ENCODE assay signal across 8 cellular contexts in genomic region chr11:65615229-65615949, GRCh38. TPM values are rescaled to one million over a fixed set of nuclear protein-coding genes. Genes with fewer than 3 reads are reported as not detected.
A peak's percentile ranks its signal among the peaks of the same experiment; 100 is the strongest.
DNase-seq lines count a peak whose midpoint lies in the region; TF ChIP-seq lines count a peak whose summit lies in the region.

Gene PCNX3 (plus strand): TSS chr11:65615776. CDS start chr11:65616312, 536 bp downstream.

- H3K27me3 ChIP-seq in neuron (ENCODE audit: insufficient read depth, low read length): no peaks in the 10 kb centered on the region
- H3K27me3 ChIP-seq in subcutaneous abdominal adipose tissue (ENCODE audit: control insufficient read depth in 5 of 5, insufficient read depth in 4 of 5, low read length in 5 of 5): no peaks in the 10 kb centered on the region

- peak; percentile 100 for DNase-seq in GF-D8 (lab: John Stamatoyannopoulos, UW)
- peak; percentile 100 for DNase-seq in HFF-Myc (ENCODE audit: extremely low read depth, low read depth)
- peak; percentile 100 for DNase-seq in NAMALWA (ENCODE audit: low spot score)
- DNase-seq in SK-N-DZ (ENCODE audit: low spot score): peak; percentile 100
- peak; percentile 100 for DNase-seq in activated naive CD4-positive, alpha-beta T cell treated with anti-CD3 and anti-CD28 coated beads for 36 hours
- DNase-seq in foreskin melanocyte: peak; percentile 100

- H3K9ac ChIP-seq in subcutaneous abdominal adipose tissue (ENCODE audit: low read length in 5 of 5): peak within 1 kb of the TSS; percentile 82 to 90 (median 88)

- peaks cover 54% of the 10 kb centered on the region for H3K4me1 Mint-ChIP-seq in activated naive CD4-positive, alpha-beta T cell treated with anti-CD3 and anti-CD28 coated beads for 36 hours (ENCODE audit: low read depth)

- H3K9me3 ChIP-seq in neuron (ENCODE audit: low read length) (no peaks in the 10 kb centered on the region), subcutaneous abdominal adipose tissue (ENCODE audit: control insufficient read depth in 5 of 5, low read length in 5 of 5) (no peaks in the 10 kb centered on the region)

- H3K4me3 Mint-ChIP-seq in activated naive CD4-positive, alpha-beta T cell treated with anti-CD3 and anti-CD28 coated beads for 36 hours: peak within 1 kb of the TSS; percentile 95

- no peaks in the 10 kb centered on the region for H3K27me3 Mint-ChIP-seq in activated naive CD4-positive, alpha-beta T cell treated with anti-CD3 and anti-CD28 coated beads for 36 hours (ENCODE audit: low read depth)

- peak within 1 kb of the TSS; percentile 91 for H3K27ac ChIP-seq in subcutaneous abdominal adipose tissue (ENCODE audit: low read depth, low read length)

- peak within 1 kb of the TSS; percentile 49 for H2AFZ ChIP-seq in neuron (ENCODE audit: low read depth, low read length)

- H3K27ac Mint-ChIP-seq in activated naive CD4-positive, alpha-beta T cell treated with anti-CD3 and anti-CD28 coated beads for 36 hours: peak within 1 kb of the TSS; percentile 98

- no peak for TF ChIP-seq CTCF in HFF-Myc (IDR thresholded peaks at IDR 0.05; ENCODE audit: low read depth, low read length, missing control alignments)

- H3K9me3 Mint-ChIP-seq in activated naive CD4-positive, alpha-beta T cell treated with anti-CD3 and anti-CD28 coated beads for 36 hours: no peaks in the 10 kb centered on the region

- peaks cover 23% of the 10 kb centered on the region for H3K36me3 Mint-ChIP-seq in activated naive CD4-positive, alpha-beta T cell treated with anti-CD3 and anti-CD28 coated beads for 36 hours (ENCODE audit: low read depth)

- peaks cover 35% of the 10 kb centered on the region for H3K36me3 ChIP-seq in neuron (ENCODE audit: insufficient read depth, low read length)
- H3K36me3 ChIP-seq in subcutaneous abdominal adipose tissue (ENCODE audit: control insufficient read depth in 5 of 5, insufficient read depth in 5 of 5, low read length in 5 of 5): peaks cover 0 to 53% (median 45%) of the 10 kb centered on the region in 5 donors

- intact Hi-C loops in activated naive CD4-positive, alpha-beta T cell treated with anti-CD3 and anti-CD28 coated beads for 36 hours (cut with micrococcal nuclease): loop anchor here (1.0 kb wide), 12 partner anchors 23 to 387 kb away; partner anchors contain the start of genes BANF1, CFL1, EIF1AD and FOSL1

- peak within 1 kb of the TSS; percentile 76 for H3K4me3 ChIP-seq in HFF-Myc (replicated peaks; ENCODE audit: low read depth, low read length)
- peak within 1 kb of the TSS; percentile 83 for H3K4me3 ChIP-seq in neuron (ENCODE audit: low read length)
- peak within 1 kb of the TSS; percentile 79 to 98 (median 89) for H3K4me3 ChIP-seq in subcutaneous abdominal adipose tissue (ENCODE audit: low read depth in 1 of 5, low read length in 5 of 5)

- H3K4me1 ChIP-seq in neuron (ENCODE audit: insufficient read depth, low read length) (peaks cover 47% of the 10 kb centered on the region), subcutaneous abdominal adipose tissue (ENCODE audit: control insufficient read depth in 5 of 5, insufficient read depth in 5 of 5, low read length in 5 of 5) (peaks cover 10 to 58% (median 47%) of the 10 kb centered on the region in 5 donors)

- CTCF ChIA-PET in activated naive CD4-positive, alpha-beta T cell treated with anti-CD3 and anti-CD28 coated beads for 36 hours (lab: Charles Lee): interaction anchor here (0.7 to 1.5 kb wide), 10 partner anchors 21 to 201 kb away, joined by 3 to 6 read pairs (median 4); partner anchors contain the start of genes FAM89B and ZNRD2

RNA-seq across cellular contexts. Expression of gene PCNX3, which starts in this region (rescaled TPM):
- 14.6 and 18.7 TPM in 2 replicates for polyA plus RNA-seq in SK-N-DZ (2014; cell fraction: cytosol; rRNA removed)
- polyA plus RNA-seq in SK-N-DZ (2014; cell fraction: nucleus; rRNA removed): 37.3 and 48.4 TPM in 2 replicates
- total RNA-seq in activated naive CD4-positive, alpha-beta T cell treated with anti-CD3 and anti-CD28 coated beads for 36 hours: 10 to 100 TPM; 21.6 to 24.7 TPM

Comparison
In these comparisons a context has a peak if more than half of its experiments do, and no peak if none do; other contexts are left out.
1. Peak in every context shown above with its lines: DNase-seq, H3K4me3 ChIP-seq and H3K27ac ChIP-seq.